Comparison of ENCODE assay signal across 40 cellular contexts in the genomic region with DNA sequence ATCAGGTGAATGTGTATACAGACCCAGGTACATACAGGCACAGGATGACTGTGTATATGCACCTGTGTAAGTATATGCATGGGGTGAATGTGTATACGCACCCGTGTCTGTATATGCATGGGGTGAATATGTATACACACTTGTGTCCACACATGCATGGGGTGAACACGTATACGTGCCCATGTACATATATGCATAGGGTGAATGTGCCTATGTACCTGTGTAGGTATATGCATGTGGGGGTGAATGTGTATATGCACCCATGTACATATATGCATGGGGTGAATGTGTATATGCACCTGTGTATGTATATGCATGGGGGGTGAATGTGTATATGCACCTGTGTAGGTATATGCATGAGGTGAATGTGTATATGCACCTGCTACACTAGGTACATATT. TPM values are rescaled to one million over a fixed set of nuclear protein-coding genes. Genes with fewer than 3 reads are reported as not detected.
"Had no signal": no experiment of that assay in that cellular context is flagged by ENCODE, and none has a peak within 500 bp of the region (broad histone marks: within the 10 kb centered on the region; RNA-seq: fewer than 3 reads in every experiment).

No MANE protein-coding gene starts in this region.

- H3K27me3 ChIP-seq: adrenal gland, body of pancreas, brain microvascular endothelial cell, breast epithelium, cardiac muscle cell had no signal

- H3K4me3 ChIP-seq: adrenal gland, body of pancreas, breast epithelium, cardiac muscle cell had no signal

- DNase-seq: activated CD4-positive, alpha-beta memory T cell treated with anti-CD3 and anti-CD28 coated beads for 36 hours; activated CD4-positive, alpha-beta T cell treated with anti-CD3 and anti-CD28 coated beads for 1 hour; activated CD4-positive, alpha-beta T cell treated with anti-CD3 and anti-CD28 coated beads for 36 hours; activated CD4-positive, alpha-beta T cell treated with anti-CD3 and anti-CD28 coated beads for 48 hours; activated CD4-positive, alpha-beta T cell treated with anti-CD3 and anti-CD28 coated beads, Interleukin-2, amount 50 U/mL, for 1 hour; activated CD4-positive, alpha-beta T cell treated with anti-CD3 and anti-CD28 coated beads, Interleukin-2, amount 50 U/mL, for 4 hours; activated CD4-positive, CD25-positive, alpha-beta regulatory T cell; activated CD8-positive, alpha-beta memory T cell treated with anti-CD3 and anti-CD28 coated beads, Interleukin-2, amount 50 U/mL, for 4 hours; activated CD8-positive, alpha-beta T cell treated with anti-CD3 and anti-CD28 coated beads for 36 hours; activated effector memory CD4-positive, alpha-beta T cell treated with anti-CD3 and anti-CD28 coated beads, Interleukin-2, amount 50 U/mL, for 16 hours; activated gamma-delta T cell treated with Interleukin-2 at 50 U/mL for 16 hours; activated naive CD4-positive, alpha-beta T cell; activated naive CD4-positive, alpha-beta T cell treated with anti-CD3 and anti-CD28 coated beads for 36 hours; activated naive CD4-positive, alpha-beta T cell treated with anti-CD3 and anti-CD28 coated beads, Interleukin-2, amount 50 U/mL, for 16 hours; activated naive CD8-positive, alpha-beta T cell treated with anti-CD3 and anti-CD28 coated beads for 36 hours; activated T-cell treated with anti-CD3 and anti-CD28 coated beads for 4 hours; activated T-cell treated with anti-CD3 and anti-CD28 coated beads, Interleukin-2, amount 50 U/mL, for 1 hour; activated T-cell treated with anti-CD3 and anti-CD28 coated beads, Interleukin-2, amount 50 U/mL, for 4 hours; activated T-cell treated with anti-CD3 and anti-CD28 coated beads, Interleukin-2, amount 50 U/mL, for 72 hours; adrenal gland; amniotic stem cell; aorta; body of pancreas; brain microvascular endothelial cell; caudate nucleus; cerebellar nuclear complex; T-helper 1 cell; T-helper 2 cell; T-helper 9 cell; WERI-Rb-1 had no signal

- FAIRE-seq: astrocyte had no signal

- ATAC-seq: activated CD4-positive, alpha-beta T cell treated with anti-CD3 and anti-CD28 coated beads for 36 hours; activated CD4-positive, CD25-positive, alpha-beta regulatory T cell treated with anti-CD3 and anti-CD28 coated beads, Interleukin-2, amount 50 U/mL, for 24 hours; activated CD8-positive, alpha-beta T cell treated with anti-CD3 and anti-CD28 coated beads for 36 hours; activated naive CD4-positive, alpha-beta T cell treated with anti-CD3 and anti-CD28 coated beads, Interleukin-2, amount 50 U/mL, for 72 hours; activated T-cell treated with anti-CD3 and anti-CD28 coated beads, Interleukin-2, amount 50 U/mL, for 4 hours; activated T-cell treated with anti-CD3 and anti-CD28 coated beads, Interleukin-2, amount 50 U/mL, for 72 hours; activated T-helper 17 cell treated with anti-CD3 and anti-CD28 coated beads, Interleukin-2, amount 50 U/mL, for 72 hours; body of pancreas; WTC11 had no signal

- H3K9me3 ChIP-seq: adrenal gland, body of pancreas, breast epithelium had no signal

- H3K36me3 ChIP-seq: breast epithelium, cardiac muscle cell, WERI-Rb-1 had no signal

- H3K27ac ChIP-seq: adrenal gland, body of pancreas, brain microvascular endothelial cell, breast epithelium, cardiac muscle cell, WERI-Rb-1 had no signal

- H3K4me1 ChIP-seq: adrenal gland, body of pancreas, breast epithelium had no signal

RNA-seq across cellular contexts. Expression of a gene that starts 6.9 kb away (rescaled TPM):
- total RNA-seq: activated CD4-positive, alpha-beta memory T cell treated with anti-CD3 and anti-CD28 coated beads for 36 hours; activated CD4-positive, alpha-beta T cell treated with anti-CD3 and anti-CD28 coated beads for 36 hours; activated CD8-positive, alpha-beta memory T cell treated with anti-CD3 and anti-CD28 coated beads for 36 hours; activated CD8-positive, alpha-beta T cell treated with anti-CD3 and anti-CD28 coated beads for 36 hours; activated naive CD4-positive, alpha-beta T cell treated with anti-CD3 and anti-CD28 coated beads for 36 hours; activated naive CD4-positive, alpha-beta T cell treated with anti-CD3 and anti-CD28 coated beads, Interleukin-2, amount 50 U/mL, for 72 hours; activated naive CD8-positive, alpha-beta T cell treated with anti-CD3 and anti-CD28 coated beads for 36 hours; activated T-cell treated with anti-CD3 and anti-CD28 coated beads, Interleukin-2, amount 50 U/mL, for 4 hours; activated T-cell treated with anti-CD3 and anti-CD28 coated beads, Interleukin-2, amount 50 U/mL, for 72 hours; activated T-helper 1 cell treated with anti-CD3 and anti-CD28 coated beads, Interleukin-12 subunit alpha, Interleukin-12 subunit beta, Interleukin-2, Interleukin-4 antibody, amounts not matched to agents 30 ng/mL and 10 ng/mL and 1 ng/mL, durations not matched to agents 14 hours and 24 hours and 36 hours; activated T-helper 17 cell treated with anti-CD3 and anti-CD28 coated beads, Interleukin-2, amount 50 U/mL, for 72 hours; aorta; astrocyte; body of pancreas; cardiac muscle cell; chondrocyte; WTC11 had no signal
